ENCODE assay signal across 8 cellular contexts in genomic region chr2:127387655-127388422, GRCh38. TPM values are rescaled to one million over a fixed set of nuclear protein-coding genes. Genes with fewer than 3 reads are reported as not detected.
DNase-seq lines count a peak whose midpoint lies in the region; ATAC-seq, FAIRE-seq and TF ChIP-seq lines count a peak whose summit lies in the region.

Gene MAP3K2, minus strand, starts transcription at chr2:127387975. Its CDS starts 44,846 bp downstream, at chr2:127343129.

- H3K9me3 ChIP-seq in right atrium auricular region, result no peaks in the 10 kb centered on the region

- DNase-seq in NCI-H1694 (lab: John Stamatoyannopoulos, UW) (peak; percentile 74), anterior cingulate cortex (lab: John Stamatoyannopoulos, UW) (peak; percentile 17 to 93 (median 84)), right atrium auricular region (ENCODE audit: low spot score) (peak; percentile 93), pulmonary artery endothelial cell (ENCODE audit: low read depth, low spot score) (peak; percentile 60), urothelium cell line (ENCODE audit: low spot score) (peak; percentile 100)

- intact Hi-C loops in T-helper 2 cell treated with Interferon-gamma antibody and Interleukin-4, amounts not matched to agents 100 ng/mL and 5 ng/mL, for 36 hours (cut with micrococcal nuclease), result loop anchor here (1.0 to 10.0 kb wide), 9 partner anchors 22 to 731 kb away; partner anchors contain the start of genes ERCC3, GYPC, IWS1 and SAP130

- no peaks in the 10 kb centered on the region for H3K36me3 ChIP-seq in right atrium auricular region

- H3K27ac ChIP-seq in right atrium auricular region, result peak within 1 kb of the TSS; percentile 100

- ATAC-seq in GM18499 (IDR thresholded peaks at IDR 0.05; ENCODE audit: insufficient read depth, unreplicated experiment) (peak; percentile 49), HG02884 (IDR thresholded peaks at IDR 0.05; ENCODE audit: unreplicated experiment) (peak; percentile 71)

- no peak for TF ChIP-seq CTCF in right atrium auricular region (IDR thresholded peaks at IDR 0.05)

- peak within 1 kb of the TSS; percentile 94 to 97 for H3K4me3 ChIP-seq in right atrium auricular region

- no peaks in the 10 kb centered on the region for H3K27me3 ChIP-seq in right atrium auricular region

- FAIRE-seq in urothelium cell line (lab: Jason Lieb, UNC), result peak; percentile 92

- peaks cover 0 to 44% of the 10 kb centered on the region in 2 donors for H3K4me1 ChIP-seq in right atrium auricular region

RNA-seq across cellular contexts. Expression of gene MAP3K2, which starts in this region (rescaled TPM):
- total RNA-seq in T-helper 2 cell treated with Interferon-gamma antibody and Interleukin-4, amounts not matched to agents 100 ng/mL and 5 ng/mL, for 36 hours, result 52.6 and 52.8 TPM in 2 replicates
- total RNA-seq in right atrium auricular region (10 to 100 TPM; 20.5 to 20.8 TPM), pulmonary artery endothelial cell (16.9 and 25.2 TPM in 2 replicates)

Comparison
In these comparisons a context has a peak if more than half of its experiments do, and no peak if none do; other contexts are left out.
1. Peak in every context shown above with its lines: DNase-seq, ATAC-seq, H3K4me3 ChIP-seq and H3K27ac ChIP-seq.